8 cellular contexts compared by ENCODE assay signal in genomic region chr4:48909697-48910096, GRCh38. TPM values are rescaled to one million over a fixed set of nuclear protein-coding genes. Genes with fewer than 3 reads are reported as not detected.
DNase-seq lines count a peak whose midpoint lies in the region; ATAC-seq and TF ChIP-seq lines count a peak whose summit lies in the region.
"Had no signal": no experiment of that assay in that cellular context is flagged by ENCODE, and none has a peak within 500 bp of the region (broad histone marks: within the 10 kb centered on the region; RNA-seq: fewer than 3 reads in every experiment).

No MANE protein-coding gene starts in this region.

- H3K4me3 Mint-ChIP-seq in activated CD4-positive, alpha-beta T cell treated with anti-CD3 and anti-CD28 coated beads, Interleukin-2, amount 10 ng/mL, durations not matched to agents 24 days and 14 days = no peak overlapping the region
- no peak overlapping the region for H3K4me3 Mint-ChIP-seq in glutamatergic neuron (ENCODE audit: unreplicated experiment)
- H3K4me3 Mint-ChIP-seq: memory B cell had no signal

- H3K4me1 Mint-ChIP-seq in activated CD4-positive, alpha-beta T cell treated with anti-CD3 and anti-CD28 coated beads, Interleukin-2, amount 10 ng/mL, durations not matched to agents 24 days and 14 days = peaks cover 26% of the 10 kb centered on the region
- H3K4me1 Mint-ChIP-seq in glutamatergic neuron (ENCODE audit: low read depth, unreplicated experiment) = peaks cover 3% of the 10 kb centered on the region

- H3K36me3 Mint-ChIP-seq in activated CD4-positive, alpha-beta T cell treated with anti-CD3 and anti-CD28 coated beads, Interleukin-2, amount 10 ng/mL, durations not matched to agents 24 days and 14 days (ENCODE audit: low read depth) = peaks cover 7% of the 10 kb centered on the region
- peaks cover 5% of the 10 kb centered on the region for H3K36me3 Mint-ChIP-seq in glutamatergic neuron (ENCODE audit: unreplicated experiment)

- TF ChIP-seq CTCF in glutamatergic neuron (IDR thresholded peaks at IDR 0.05; ENCODE audit: partially characterized antibody, unreplicated experiment) = no peak

- no peaks in the 10 kb centered on the region for H3K9me3 Mint-ChIP-seq in activated CD4-positive, alpha-beta T cell treated with anti-CD3 and anti-CD28 coated beads, Interleukin-2, amount 10 ng/mL, durations not matched to agents 24 days and 14 days
- peaks cover 12% of the 10 kb centered on the region for H3K9me3 Mint-ChIP-seq in glutamatergic neuron (ENCODE audit: unreplicated experiment)
- H3K9me3 Mint-ChIP-seq: memory B cell had no signal

- peak; percentile 96 for DNase-seq in HPDE6-E6E7 (ENCODE audit: extremely low spot score)
- DNase-seq in activated CD4-positive, alpha-beta T cell treated with anti-CD3 and anti-CD28 coated beads, Interleukin-2, amount 10 ng/mL, durations not matched to agents 24 days and 14 days = peak; percentile 75
- DNase-seq in fibroblast of gingiva (ENCODE audit: low read depth) = peak; percentile 84
- peak; percentile 48 to 75 (median 50) for DNase-seq in stimulated activated CD4-positive, alpha-beta T cell treated with anti-CD3 and anti-CD28 coated beads, TNF-alpha, amount 100 ng/mL, for 48 hours (ENCODE audit: low read depth in 3 of 3)
- no peak for DNase-seq in glutamatergic neuron

- no peaks in the 10 kb centered on the region for H3K27me3 Mint-ChIP-seq in activated CD4-positive, alpha-beta T cell treated with anti-CD3 and anti-CD28 coated beads, Interleukin-2, amount 10 ng/mL, durations not matched to agents 24 days and 14 days
- H3K27me3 Mint-ChIP-seq in glutamatergic neuron (ENCODE audit: unreplicated experiment) = peaks cover 8% of the 10 kb centered on the region

- peak overlapping the region; percentile 78 for H3K27ac Mint-ChIP-seq in activated CD4-positive, alpha-beta T cell treated with anti-CD3 and anti-CD28 coated beads, Interleukin-2, amount 10 ng/mL, durations not matched to agents 24 days and 14 days
- no peak overlapping the region for H3K27ac Mint-ChIP-seq in glutamatergic neuron (ENCODE audit: unreplicated experiment)
- H3K27ac Mint-ChIP-seq: memory B cell had no signal

- intact Hi-C loops in activated CD4-positive, alpha-beta T cell treated with anti-CD3 and anti-CD28 coated beads, Interleukin-2, amount 10 ng/mL, durations not matched to agents 24 days and 14 days (cut with micrococcal nuclease) = loop anchor here (1.0 to 10.0 kb wide), 4 partner anchors 10 to 565 kb away; partner anchors contain the start of gene SLAIN2

- ATAC-seq in GM18519 (IDR thresholded peaks at IDR 0.05; ENCODE audit: low FRiP score, unreplicated experiment) (no peak), GM21367 (IDR thresholded peaks at IDR 0.05; ENCODE audit: unreplicated experiment) (no peak)

RNA-seq across cellular contexts. Expression of gene OCIAD2, which starts 3.1 kb away (rescaled TPM):
- 54.1 and 65.3 TPM in 2 replicates for total RNA-seq in activated CD4-positive, alpha-beta T cell treated with anti-CD3 and anti-CD28 coated beads, Interleukin-2, amount 10 ng/mL, durations not matched to agents 24 days and 14 days
- total RNA-seq in glutamatergic neuron (ENCODE audit: unreplicated experiment) = 66.7 TPM
